Comparison of ENCODE assay signal across 8 cellular contexts in the genomic region with DNA sequence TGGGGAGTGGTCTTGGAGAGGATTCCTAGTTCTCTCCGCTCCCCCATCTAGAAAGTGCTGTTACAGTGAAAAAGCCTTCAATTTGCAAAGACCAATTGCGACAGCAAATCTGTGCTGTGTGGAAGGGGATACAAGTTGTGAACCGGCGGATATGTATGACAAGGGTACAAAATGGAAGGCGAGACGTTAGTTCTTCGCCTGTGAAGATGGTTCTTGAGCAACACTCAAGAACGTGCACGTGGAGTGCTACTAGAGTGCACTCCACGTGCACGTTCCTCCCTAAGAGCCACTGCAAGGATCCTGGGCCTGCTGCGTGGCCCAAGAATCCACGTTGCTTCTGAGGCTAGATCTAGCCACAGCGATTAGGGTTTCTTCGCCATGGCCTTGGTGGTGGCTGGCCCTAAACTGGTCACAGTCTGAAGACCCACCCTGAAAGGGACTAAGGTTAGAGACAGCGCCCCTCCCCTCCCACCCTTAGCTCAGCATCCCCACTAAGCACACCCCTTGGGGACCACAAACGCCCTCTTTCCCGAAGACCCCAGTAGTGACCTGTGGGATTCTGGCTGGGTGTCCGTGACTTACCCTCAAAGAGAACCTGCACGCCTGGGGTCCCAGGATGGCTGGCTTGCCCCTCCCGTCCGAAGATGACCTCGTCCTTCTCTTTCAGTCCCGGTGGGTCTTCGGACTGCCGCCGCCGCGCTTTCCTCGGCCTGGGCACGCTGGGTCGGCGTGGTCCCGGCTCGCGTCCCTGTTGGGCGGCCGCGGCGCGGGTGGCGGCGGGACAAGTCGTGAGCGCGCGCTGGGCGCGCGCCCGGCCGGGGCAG. TPM values are rescaled to one million over a fixed set of nuclear protein-coding genes. Genes with fewer than 3 reads are reported as not detected.
A peak's percentile ranks its signal among the peaks of the same experiment; 100 is the strongest.
DNase-seq lines count a peak whose midpoint lies in the region; ATAC-seq and TF ChIP-seq lines count a peak whose summit lies in the region.

No MANE protein-coding gene starts in this region.

- peak overlapping the region; percentile 87 to 89 for H3K4me3 Mint-ChIP-seq in activated T-cell treated with anti-CD3 and anti-CD28 coated beads, Interleukin-2, amount 50 U/mL, for 72 hours
- peak overlapping the region; percentile 93 for H3K4me3 Mint-ChIP-seq in stimulated activated naive CD8-positive, alpha-beta T cell treated with anti-CD3 and anti-CD28 coated beads, Interleukin-15, Interleukin-2, amounts not matched to agents 100 ng/mL and 50 ng/mL, for 24 hours

- H3K36me3 ChIP-seq in heart left ventricle = no peaks in the 10 kb centered on the region

- H3K4me1 Mint-ChIP-seq in activated T-cell treated with anti-CD3 and anti-CD28 coated beads, Interleukin-2, amount 50 U/mL, for 72 hours (ENCODE audit: low read depth) = peaks cover 45% of the 10 kb centered on the region
- peaks cover 62% of the 10 kb centered on the region for H3K4me1 Mint-ChIP-seq in stimulated activated naive CD8-positive, alpha-beta T cell treated with anti-CD3 and anti-CD28 coated beads, Interleukin-15, Interleukin-2, amounts not matched to agents 100 ng/mL and 50 ng/mL, for 24 hours (ENCODE audit: low read depth)

- H3K27ac ChIP-seq in heart left ventricle = peak overlapping the region in 8 of 12 donors; percentile 15 to 94 (median 87)

- peak in 1 of 5 donors; percentile 26 for DNase-seq in heart left ventricle
- DNase-seq in left cardiac atrium = no peak
- no peak for DNase-seq in activated T-cell treated with anti-CD3 and anti-CD28 coated beads, Interleukin-2, amount 50 U/mL, for 72 hours
- peak; percentile 48 for DNase-seq in left lobe of liver (ENCODE audit: low spot score)
- DNase-seq in NCI-H1436 (lab: John Stamatoyannopoulos, UW) = no peak
- DNase-seq in epidermal melanocyte (ENCODE audit: insufficient read length, low spot score) = no peak

- H3K27ac Mint-ChIP-seq in activated T-cell treated with anti-CD3 and anti-CD28 coated beads, Interleukin-2, amount 50 U/mL, for 72 hours = peak overlapping the region; percentile 79
- peak overlapping the region; percentile 92 for H3K27ac Mint-ChIP-seq in stimulated activated naive CD8-positive, alpha-beta T cell treated with anti-CD3 and anti-CD28 coated beads, Interleukin-15, Interleukin-2, amounts not matched to agents 100 ng/mL and 50 ng/mL, for 24 hours

- H3K27me3 Mint-ChIP-seq in activated T-cell treated with anti-CD3 and anti-CD28 coated beads, Interleukin-2, amount 50 U/mL, for 72 hours (ENCODE audit: low read depth) = no peaks in the 10 kb centered on the region
- H3K27me3 Mint-ChIP-seq in stimulated activated naive CD8-positive, alpha-beta T cell treated with anti-CD3 and anti-CD28 coated beads, Interleukin-15, Interleukin-2, amounts not matched to agents 100 ng/mL and 50 ng/mL, for 24 hours = peaks cover 6% of the 10 kb centered on the region

- H3K9me3 Mint-ChIP-seq in activated T-cell treated with anti-CD3 and anti-CD28 coated beads, Interleukin-2, amount 50 U/mL, for 72 hours = no peaks in the 10 kb centered on the region
- no peaks in the 10 kb centered on the region for H3K9me3 Mint-ChIP-seq in stimulated activated naive CD8-positive, alpha-beta T cell treated with anti-CD3 and anti-CD28 coated beads, Interleukin-15, Interleukin-2, amounts not matched to agents 100 ng/mL and 50 ng/mL, for 24 hours

- 26 to 72% (median 27%) methylated on average over 20 to 52 of the region's 52 CpGs for WGBS in heart left ventricle, 4 donors

- TF ChIP-seq CTCF in heart left ventricle (IDR thresholded peaks at IDR 0.05) = no peak

- H3K4me3 ChIP-seq in heart left ventricle = peak overlapping the region in 11 of 12 donors; percentile 81 to 91 (median 86)

- H3K36me3 Mint-ChIP-seq in activated T-cell treated with anti-CD3 and anti-CD28 coated beads, Interleukin-2, amount 50 U/mL, for 72 hours (ENCODE audit: insufficient read depth in 2 of 2) = peaks cover 14 to 32% of the 10 kb centered on the region in 2 donors
- H3K36me3 Mint-ChIP-seq in stimulated activated naive CD8-positive, alpha-beta T cell treated with anti-CD3 and anti-CD28 coated beads, Interleukin-15, Interleukin-2, amounts not matched to agents 100 ng/mL and 50 ng/mL, for 24 hours (ENCODE audit: low read depth) = peaks cover 49% of the 10 kb centered on the region

- peaks cover 0 to 31% (median under 1%) of the 10 kb centered on the region in 12 donors for H3K4me1 ChIP-seq in heart left ventricle

- TF ChIP-seq POLR2A in heart left ventricle (IDR thresholded peaks at IDR 0.05) = no peak

- ATAC-seq in heart left ventricle (peak in 2 of 4 donors; percentile 1 to 3), left cardiac atrium (no peak), left lobe of liver (peak; percentile 4), GM19023 (IDR thresholded peaks at IDR 0.05; ENCODE audit: unreplicated experiment) (no peak)
- ATAC-seq in activated T-cell treated with anti-CD3 and anti-CD28 coated beads, Interleukin-2, amount 50 U/mL, for 72 hours (replicated peaks in 1 of 2) = no peak

- no peaks in the 10 kb centered on the region for H3K27me3 ChIP-seq in heart left ventricle

- H3K9me3 ChIP-seq in heart left ventricle = no peaks in the 10 kb centered on the region

- intact Hi-C loops in heart left ventricle (cut with DNase I) (loop anchor here in 8 of 10 donors (5.0 to 10.0 kb wide), 7 partner anchors 98 to 264 kb away; a partner anchor contains a TSS), left cardiac atrium (cut with DNase I) (loop anchor here in 1 of 2 donors (5.0 to 10.0 kb wide), 2 partner anchors 101 to 252 kb away; a partner anchor contains a TSS)

RNA-seq across cellular contexts. Expression of a gene that starts 0.5 kb away (rescaled TPM):
- total RNA-seq in heart left ventricle (10 to 100 TPM in 5 of 9 donors, 1 to 10 TPM in 4; 7.5 to 17.0 (median 10.4) TPM), left cardiac atrium (10 to 100 TPM; 17.8 to 18.7 TPM), left lobe of liver (41.1 TPM)
- polyA plus RNA-seq in heart left ventricle = 1 to 10 TPM; 2.4 to 2.7 TPM
- 10 to 100 TPM; 79.2 to 92.1 TPM for total RNA-seq in activated T-cell treated with anti-CD3 and anti-CD28 coated beads, Interleukin-2, amount 50 U/mL, for 72 hours
